ENCODE assay signal across 8 cellular contexts in genomic region chr1:212700597-212700891, GRCh38. TPM values are rescaled to one million over a fixed set of nuclear protein-coding genes. Genes with fewer than 3 reads are reported as not detected.
DNase-seq lines count a peak whose midpoint lies in the region; ATAC-seq and TF ChIP-seq lines count a peak whose summit lies in the region.

No MANE protein-coding gene starts in this region.

- no peaks in the 10 kb centered on the region for H3K36me3 Mint-ChIP-seq in CD4-positive, CD25-positive, alpha-beta regulatory T cell
- no peaks in the 10 kb centered on the region for H3K36me3 Mint-ChIP-seq in naive B cell

- H3K27ac ChIP-seq in CD4-positive, CD25-positive, alpha-beta regulatory T cell (ENCODE audit: insufficient read depth, low read length, poor library complexity, severe bottlenecking): peak overlapping the region; percentile 66
- H3K27ac ChIP-seq in HUES6 (ENCODE audit: low read depth, low read length): no peak overlapping the region

- H3K27ac Mint-ChIP-seq in CD4-positive, CD25-positive, alpha-beta regulatory T cell: peak overlapping the region; percentile 63 to 77 (median 70)
- peak overlapping the region in 2 of 6 donors; percentile 8 to 50 for H3K27ac Mint-ChIP-seq in naive B cell

- ATAC-seq in CD4-positive, CD25-positive, alpha-beta regulatory T cell (ENCODE audit: low read depth in 2 of 2): peak in 1 of 2 donors; percentile 4
- ATAC-seq in naive B cell (ENCODE audit: low read depth in 2 of 2) (no peak), HG03565 (IDR thresholded peaks at IDR 0.05; ENCODE audit: unreplicated experiment) (no peak), HG02759 (IDR thresholded peaks at IDR 0.05; ENCODE audit: unreplicated experiment) (no peak)

- peak overlapping the region; percentile 53 for H3K4me3 ChIP-seq in CD4-positive, CD25-positive, alpha-beta regulatory T cell (ENCODE audit: low read depth, low read length)
- peak overlapping the region; percentile 68 for H3K4me3 ChIP-seq in HUES6 (ENCODE audit: low read depth, low read length)
- H3K4me3 ChIP-seq in choroid plexus epithelial cell (ENCODE audit: low read depth, low read length): peak overlapping the region; percentile 52

- H3K4me1 Mint-ChIP-seq in CD4-positive, CD25-positive, alpha-beta regulatory T cell: peaks cover 21 to 60% (median 38%) of the 10 kb centered on the region in 4 donors
- H3K4me1 Mint-ChIP-seq in naive B cell: peaks cover 33 to 49% (median 33%) of the 10 kb centered on the region in 3 donors

- peaks cover 3% of the 10 kb centered on the region for H3K27me3 ChIP-seq in CD4-positive, CD25-positive, alpha-beta regulatory T cell (ENCODE audit: control insufficient read depth, insufficient read depth, low read length)
- H3K27me3 ChIP-seq in HUES6 (ENCODE audit: control insufficient read depth, insufficient read depth, low read length): peaks cover 82% of the 10 kb centered on the region

- peaks cover 11% of the 10 kb centered on the region for H3K27me3 Mint-ChIP-seq in CD4-positive, CD25-positive, alpha-beta regulatory T cell
- H3K27me3 Mint-ChIP-seq in naive B cell: peaks cover 10 to 17% (median 12%) of the 10 kb centered on the region in 3 donors

- H3K4me1 ChIP-seq in CD4-positive, CD25-positive, alpha-beta regulatory T cell (ENCODE audit: control insufficient read depth, insufficient read depth, low read length, poor library complexity, severe bottlenecking): peaks cover 31% of the 10 kb centered on the region
- peaks cover 14% of the 10 kb centered on the region; the same call in 1 of the 2 replicates for H3K4me1 ChIP-seq in HUES6 (ENCODE audit: control insufficient read depth, insufficient read depth, low read length)

- no peaks in the 10 kb centered on the region for H3K9me3 ChIP-seq in CD4-positive, CD25-positive, alpha-beta regulatory T cell (ENCODE audit: control insufficient read depth in 2 of 2, low read length in 2 of 2)
- H3K9me3 ChIP-seq in HUES6 (ENCODE audit: control insufficient read depth, insufficient read depth, low read depth, low read length): no peaks in the 10 kb centered on the region

- no peaks in the 10 kb centered on the region for H3K36me3 ChIP-seq in CD4-positive, CD25-positive, alpha-beta regulatory T cell (ENCODE audit: control insufficient read depth, insufficient read depth, low read length)
- no peaks in the 10 kb centered on the region for H3K36me3 ChIP-seq in HUES6 (ENCODE audit: control insufficient read depth, insufficient read depth, low read length)

- no peak for TF ChIP-seq CTCF in choroid plexus epithelial cell (conservative IDR thresholded peaks at IDR 0.05; ENCODE audit: low read depth, low read length)

- peaks cover 0 to 3% (median 0%) of the 10 kb centered on the region in 7 donors for H3K9me3 Mint-ChIP-seq in CD4-positive, CD25-positive, alpha-beta regulatory T cell
- no peaks in the 10 kb centered on the region for H3K9me3 Mint-ChIP-seq in naive B cell

- peak overlapping the region; percentile 82 to 93 (median 87) for H3K4me3 Mint-ChIP-seq in CD4-positive, CD25-positive, alpha-beta regulatory T cell
- H3K4me3 Mint-ChIP-seq in naive B cell: peak overlapping the region; percentile 83 to 93 (median 90)

- no peak for DNase-seq in CD4-positive, CD25-positive, alpha-beta regulatory T cell
- DNase-seq in choroid plexus epithelial cell (ENCODE audit: low read depth) (no peak), naive B cell (no peak), NCI-H510A treated with DMSO at 0.1 percent for 48 hours (lab: John Stamatoyannopoulos, UW) (no peak)
- no peak for DNase-seq in activated CD4-positive, CD25-positive, alpha-beta regulatory T cell (lab: John Stamatoyannopoulos, UW)

- no peak overlapping the region for H3K9ac ChIP-seq in HUES6 (ENCODE audit: low read length)

RNA-seq across cellular contexts. Expression of gene BATF3, which starts 0.9 kb away (rescaled TPM):
- 2.6 TPM for total RNA-seq in CD4-positive, CD25-positive, alpha-beta regulatory T cell
- polyA plus RNA-seq in CD4-positive, CD25-positive, alpha-beta regulatory T cell: 1 to 10 TPM; 1.6 to 4.4 (median 2.9) TPM
- not detected for polyA plus RNA-seq in naive B cell (ENCODE audit: low read depth in 6 of 6)
